Comparison of ENCODE assay signal across 11 cellular contexts in genomic region chr4:7971159-7971631, GRCh38. TPM values are rescaled to one million over a fixed set of nuclear protein-coding genes. Genes with fewer than 3 reads are reported as not detected.
A peak's percentile ranks its signal among the peaks of the same experiment; 100 is the strongest.
DNase-seq lines count a peak whose midpoint lies in the region; ATAC-seq, FAIRE-seq and TF ChIP-seq lines count a peak whose summit lies in the region.
"Had no signal": no experiment of that assay in that cellular context is flagged by ENCODE, and none has a peak within 500 bp of the region (broad histone marks: within the 10 kb centered on the region; RNA-seq: fewer than 3 reads in every experiment).

No MANE protein-coding gene starts in this region.

- peaks cover 9% of the 10 kb centered on the region for H3K36me3 Mint-ChIP-seq in activated naive CD4-positive, alpha-beta T cell treated with anti-CD3 and anti-CD28 coated beads, Interleukin-2, amount 10 ng/mL, durations not matched to agents 7 days and 5 days

- peak overlapping the region; percentile 91 for H3K4me3 Mint-ChIP-seq in activated naive CD4-positive, alpha-beta T cell treated with anti-CD3 and anti-CD28 coated beads, Interleukin-2, amount 10 ng/mL, durations not matched to agents 7 days and 5 days
- H3K4me3 Mint-ChIP-seq: HFFc6 had no signal

- H3K4me3 ChIP-seq in K562 (no peak overlapping the region), mononuclear cell (ENCODE audit: low read length) (peak overlapping the region; percentile 17), upper lobe of right lung (peak overlapping the region; percentile 28)

- H3K9me1 ChIP-seq in K562 (ENCODE audit: control insufficient read depth, insufficient read depth, low read length): no peaks in the 10 kb centered on the region

- POLR2A ChIA-PET in K562 (lab: Yijun Ruan, JAX): interaction anchor here (0.7 to 1.3 kb wide), 2 partner anchors 14 to 70 kb away, joined by 3 to 4 read pairs; no protein-coding TSS in a partner anchor

- no peaks in the 10 kb centered on the region; the same call in 1 of the 2 replicates for H4K20me1 ChIP-seq in K562 (replicated peaks; ENCODE audit: control insufficient read depth, insufficient read depth, low read length)

- TF ChIP-seq POLR2A in K562 (conservative IDR thresholded peaks at IDR 0.05): no peak

- 22% methylated on average over 2 of the region's 2 CpGs for WGBS in K562 (ENCODE audit: insufficient coverage, low coverage, missing lambda C conversion rate)

- CTCF ChIA-PET in activated naive CD4-positive, alpha-beta T cell treated with anti-CD3 and anti-CD28 coated beads, Interleukin-2, amount 10 ng/mL, durations not matched to agents 7 days and 5 days (lab: Charles Lee): interaction anchor here (1.0 to 5.1 kb wide), 2 partner anchors 16 to 168 kb away, joined by 4 to 30 read pairs; no protein-coding TSS in a partner anchor
- CTCF ChIA-PET in K562 (lab: Yijun Ruan, JAX; ENCODE audit: low intra/inter-chr PET ratio): no interaction called here

- no peaks in the 10 kb centered on the region for H3K9me3 Mint-ChIP-seq in activated naive CD4-positive, alpha-beta T cell treated with anti-CD3 and anti-CD28 coated beads, Interleukin-2, amount 10 ng/mL, durations not matched to agents 7 days and 5 days
- H3K9me3 Mint-ChIP-seq: HFFc6 had no signal

- TF ChIP-seq RAD21 in K562 (CRISPR knock-in tag; conservative IDR thresholded peaks at IDR 0.05 in 1 of 2, IDR thresholded peaks at IDR 0.05 in 1 of 2): no peak

- H3K27ac ChIP-seq in K562 (ENCODE audit: extremely low read depth, low read depth, low read length): no peak overlapping the region
- peak overlapping the region; percentile 82 for H3K27ac ChIP-seq in upper lobe of right lung

- no peaks in the 10 kb centered on the region for H3K79me2 ChIP-seq in K562 (ENCODE audit: control insufficient read depth, insufficient read depth, low read length)

- H3K27me3 Mint-ChIP-seq in activated naive CD4-positive, alpha-beta T cell treated with anti-CD3 and anti-CD28 coated beads, Interleukin-2, amount 10 ng/mL, durations not matched to agents 7 days and 5 days: peaks cover 4% of the 10 kb centered on the region

- TF ChIP-seq CTCF in K562 (IDR thresholded peaks at IDR 0.05 in 2 of 3, conservative IDR thresholded peaks at IDR 0.05 in 1 of 3; ENCODE audit: insufficient read depth in 2 of 3, low read depth in 1 of 3, low read length in 3 of 3) (no peak), upper lobe of right lung (IDR thresholded peaks at IDR 0.05) (no peak)

- peaks cover 10 to 17% of the 10 kb centered on the region in 2 experiments; a peak in 3 of 5 replicates for H3K27me3 ChIP-seq in K562 (ENCODE audit: control insufficient read depth in 2 of 2, insufficient read depth in 2 of 2, low read length in 2 of 2)
- no peaks in the 10 kb centered on the region for H3K27me3 ChIP-seq in mononuclear cell (ENCODE audit: insufficient read depth, low read length)
- no peaks in the 10 kb centered on the region for H3K27me3 ChIP-seq in upper lobe of right lung

- no peak overlapping the region; a peak in 1 of 4 replicates for H3K9ac ChIP-seq in K562 (ENCODE audit: insufficient read depth in 1 of 2, low read depth in 2 of 2, low read length in 2 of 2)

- in situ Hi-C loops in K562 (cut with MboI): no loop called here

- no peak overlapping the region for H3K4me2 ChIP-seq in K562 (ENCODE audit: insufficient read depth, low read length)

- no peak for TF ChIP-seq EP300 in K562 (IDR thresholded peaks at IDR 0.05; ENCODE audit: low read length)

- no peak overlapping the region for H2AFZ ChIP-seq in K562 (ENCODE audit: low read depth, low read length)

- no peak for FAIRE-seq in K562 (lab: Jason Lieb, UNC)

- intact Hi-C loops in K562 (cut with micrococcal nuclease): no loop called here
- intact Hi-C loops in upper lobe of right lung (cut with DNase I): no loop called here
- intact Hi-C loops in sciatic nerve (cut with DNase I): no loop called here

- H3K4me1 ChIP-seq in K562 (replicated peaks in 1 of 2; ENCODE audit: control insufficient read depth in 2 of 2, insufficient read depth in 2 of 2, low read length in 2 of 2): peaks cover 0 to 5% of the 10 kb centered on the region in 2 experiments; a peak in 2 of 5 replicates
- H3K4me1 ChIP-seq in mononuclear cell (ENCODE audit: insufficient read depth, low read length): peaks cover 35% of the 10 kb centered on the region
- H3K4me1 ChIP-seq in upper lobe of right lung: peaks cover 35% of the 10 kb centered on the region

- H3K27ac Mint-ChIP-seq in activated naive CD4-positive, alpha-beta T cell treated with anti-CD3 and anti-CD28 coated beads, Interleukin-2, amount 10 ng/mL, durations not matched to agents 7 days and 5 days: peak overlapping the region; percentile 94

- BruUV-seq in K562 (replicated peaks; lab: Mats Ljungman, UMichigan): no TSS peak

- H3K9me3 ChIP-seq in K562 (replicated peaks; ENCODE audit: control insufficient read depth, insufficient read depth, low read depth, low read length) (no peaks in the 10 kb centered on the region), mononuclear cell (ENCODE audit: low read depth, low read length) (no peaks in the 10 kb centered on the region), upper lobe of right lung (no peaks in the 10 kb centered on the region)

- DNase-seq in activated naive CD4-positive, alpha-beta T cell treated with anti-CD3 and anti-CD28 coated beads, Interleukin-2, amount 10 ng/mL, durations not matched to agents 7 days and 5 days: no peak
- no peak for DNase-seq in activated naive CD4-positive, alpha-beta T cell treated with anti-CD3 and anti-CD28 coated beads, Interleukin-2, amount 50 U/mL, for 16 hours
- DNase-seq in K562 (ENCODE audit: extremely low read depth in 1 of 4, low spot score in 3 of 4): no peak
- DNase-seq in upper lobe of right lung: no peak
- no peak for DNase-seq in sciatic nerve (ENCODE audit: low spot score)
- DNase-seq in NCI-H226: no peak
- no peak for DNase-seq in GF-D8 (lab: John Stamatoyannopoulos, UW)
- DNase-seq: HFFc6, MV-4-11, T-helper 9 cell had no signal

- H3K36me3 ChIP-seq in K562 (ENCODE audit: control insufficient read depth, insufficient read depth, low read length) (no peaks in the 10 kb centered on the region), upper lobe of right lung (no peaks in the 10 kb centered on the region)

- no peak for ATAC-seq in K562
- no peak for ATAC-seq in upper lobe of right lung
- ATAC-seq in sciatic nerve: no peak

- H3K4me1 Mint-ChIP-seq in activated naive CD4-positive, alpha-beta T cell treated with anti-CD3 and anti-CD28 coated beads, Interleukin-2, amount 10 ng/mL, durations not matched to agents 7 days and 5 days: peaks cover 50% of the 10 kb centered on the region

TF ChIP-seq in K562, 482 proteins besides CTCF, POLR2A, EP300 and RAD21:
- TF ChIP-seq ZC3H8 (IDR thresholded peaks at IDR 0.05) (no peak), NFIC (IDR thresholded peaks at IDR 0.05) (0 out of 2 replicates have a peak, but pooled peaks have one; percentile 24)
TF ChIP-seq in K562: peak in this region for 1.

RNA-seq across cellular contexts. Expression of gene AFAP1, which starts 31.5 kb away (rescaled TPM):
- 0.79 and 1.9 TPM in 2 replicates for total RNA-seq in K562 (2011; cell fraction: chromatin; rRNA removed; ENCODE audit: low replicate concordance)
- 0.17 and 0.39 TPM in 2 replicates for total RNA-seq in K562 (2011; cell fraction: nucleolus; rRNA removed)
- total RNA-seq in K562 (2011; cell fraction: nucleoplasm; rRNA removed): 0.23 and 1.0 TPM in 2 replicates
- total RNA-seq in K562 (2014; rRNA removed): 0.14 and 0.16 TPM in 2 replicates
- total RNA-seq in K562 (2014; rRNA removed; fragmentation: Illumina TruSeq; extraction: Trizol): 0.07 and 0.16 TPM in 2 replicates
- 0.04 and 0.11 TPM in 2 replicates for total RNA-seq in K562 (2015; rRNA removed; fragmentation: Illumina TruSeq; extraction: Trizol)
- 0.42 and 0.49 TPM in 2 replicates for total RNA-seq in K562 (2021)
- 0.07 TPM in 2 replicates for polyA plus RNA-seq in K562 (2011; rRNA removed)
- polyA plus RNA-seq in K562 (2011; cell fraction: cytosol; rRNA removed): 0.01 and 0.07 TPM in 2 replicates
- 0.13 and 0.20 TPM in 2 replicates for polyA plus RNA-seq in K562 (2011; cell fraction: nucleus; rRNA removed)
- polyA plus RNA-seq in K562 (2012): 0.30 and 1.0 TPM in 2 replicates
- 0.10 and 0.15 TPM in 2 replicates for polyA plus RNA-seq in K562 (2014; fragmentation: Illumina TruSeq; extraction: Trizol)
- under 1 TPM in 1 of 2 experiments, not detected in 1; 0.20 TPM for polyA plus RNA-seq in K562 (2014; fragmentation: Nextera tagmentation; extraction: Ambion mirVana)
- 0.13 and 0.27 TPM in 2 replicates for polyA plus RNA-seq in K562 (2014; rRNA removed)
- polyA minus RNA-seq in K562 (2011; rRNA and poly(A)+ RNA removed): 0.03 and 0.07 TPM in 2 replicates
- 0.55 TPM in 1 of 2 replicates, not detected in the other for polyA minus RNA-seq in K562 (2011; cell fraction: cytosol; rRNA and poly(A)+ RNA removed)
- polyA minus RNA-seq in K562 (2011; cell fraction: nucleus; rRNA and poly(A)+ RNA removed): 0.33 and 0.81 TPM in 2 replicates
- total RNA-seq in mononuclear cell: 6.7 TPM
- total RNA-seq in upper lobe of right lung: 28.7 TPM
- 64.5 TPM for total RNA-seq in sciatic nerve
